ENCODE assay signal across 1 cellular context in the genomic region with DNA sequence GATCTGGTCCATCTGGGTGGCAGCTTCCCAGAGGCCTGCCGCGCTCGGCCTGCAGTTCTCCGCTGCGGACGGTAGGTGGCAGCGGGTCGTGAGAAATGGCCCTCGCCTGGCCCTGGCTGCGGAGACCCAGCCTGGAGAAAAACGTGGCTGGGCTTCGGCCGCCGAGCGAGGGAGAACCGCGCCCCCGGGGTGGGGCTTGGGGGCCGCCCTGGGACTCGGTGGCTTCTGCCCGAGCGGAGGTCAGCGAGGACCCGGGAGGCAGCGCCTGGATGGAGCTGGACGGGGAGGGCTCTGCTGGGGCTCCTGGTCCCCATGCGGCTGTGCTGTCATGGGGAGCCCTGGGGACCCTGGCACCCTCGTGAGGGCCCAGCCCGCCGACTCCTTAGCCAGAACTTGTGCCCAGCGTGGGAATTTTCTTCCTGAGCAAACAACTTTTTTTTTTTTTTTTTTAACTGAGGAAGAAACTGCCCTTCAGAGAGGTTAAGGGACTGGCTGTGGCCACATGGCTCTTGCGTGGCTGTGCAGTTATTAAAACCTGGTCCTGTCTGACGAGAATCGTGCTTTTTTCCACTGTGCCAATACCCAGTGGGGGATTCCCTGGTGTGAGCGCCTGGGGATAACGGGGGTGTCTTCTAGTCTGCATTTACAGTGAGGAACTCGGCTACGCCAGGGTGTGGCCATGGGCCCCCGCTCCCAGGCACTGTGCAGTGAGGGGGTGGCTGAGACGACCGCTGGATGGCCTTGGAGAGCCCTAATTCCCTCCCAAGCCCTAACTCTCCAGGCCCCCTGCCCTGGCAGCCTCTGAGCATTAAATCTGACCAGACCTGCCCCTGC.
TF ChIP-seq lines count a peak whose summit lies in the region.

No MANE protein-coding gene starts in this region.

TF ChIP-seq in H1, 55 proteins besides CTCF, POLR2A, EP300 and RAD21:
- TF ChIP-seq HDAC2 (IDR thresholded peaks at IDR 0.05; ENCODE audit: borderline replicate concordance in 1 of 2, low read depth in 2 of 2, low read length in 2 of 2), result 0 out of 4 replicates have a peak, but pooled peaks of 1 of the 2 experiments have one; percentile 54
- TF ChIP-seq, protein P1, sequence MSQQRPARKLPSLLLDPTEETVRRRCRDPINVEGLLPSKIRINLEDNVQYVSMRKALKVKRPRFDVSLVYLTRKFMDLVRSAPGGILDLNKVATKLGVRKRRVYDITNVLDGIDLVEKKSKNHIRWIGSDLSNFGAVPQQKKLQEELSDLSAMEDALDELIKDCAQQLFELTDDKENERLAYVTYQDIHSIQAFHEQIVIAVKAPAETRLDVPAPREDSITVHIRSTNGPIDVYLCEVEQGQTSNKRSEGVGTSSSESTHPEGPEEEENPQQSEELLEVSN (IDR thresholded peaks at IDR 0.05), result no peak; the same call in 1 of the 2 replicates
- TF ChIP-seq JUND (IDR thresholded peaks at IDR 0.05; ENCODE audit: low read length), result peak; percentile 44; the same call in 1 of the 2 replicates
- peak; percentile 72; the same call in 1 of the 2 replicates for TF ChIP-seq YY1 (IDR thresholded peaks at IDR 0.05; ENCODE audit: low read depth, low read length)
- peak; percentile 33 for TF ChIP-seq ASH2L (IDR thresholded peaks at IDR 0.05; ENCODE audit: low read length)
- peak in 1 of 2 experiments; percentile 89 for TF ChIP-seq BCL11A (IDR thresholded peaks at IDR 0.05; ENCODE audit: low read depth in 2 of 2, low read length in 2 of 2)
- TF ChIP-seq TBP (IDR thresholded peaks at IDR 0.05; ENCODE audit: low read depth, low read length), result peak; percentile 6; the same call in 1 of the 2 replicates
- peak; percentile 12 for TF ChIP-seq NANOG (IDR thresholded peaks at IDR 0.05; ENCODE audit: insufficient read depth, low read depth, low read length, poor library complexity, severe bottlenecking)
- TF ChIP-seq RNF2 (IDR thresholded peaks at IDR 0.05; ENCODE audit: borderline replicate concordance, low read depth, low read length, missing control alignments, poor library complexity, severe bottlenecking), result no peak
- TF ChIP-seq BRCA1 (IDR thresholded peaks at IDR 0.05; ENCODE audit: low read depth, low read length), result no peak
- no peak for TF ChIP-seq GTF2F1 (IDR thresholded peaks at IDR 0.05; ENCODE audit: borderline replicate concordance, low read depth, low read length)
- 0 out of 2 replicates have a peak, but pooled peaks have one; percentile 29 for TF ChIP-seq SP1 (IDR thresholded peaks at IDR 0.05; ENCODE audit: low read depth, low read length)
- TF ChIP-seq, protein P2, sequence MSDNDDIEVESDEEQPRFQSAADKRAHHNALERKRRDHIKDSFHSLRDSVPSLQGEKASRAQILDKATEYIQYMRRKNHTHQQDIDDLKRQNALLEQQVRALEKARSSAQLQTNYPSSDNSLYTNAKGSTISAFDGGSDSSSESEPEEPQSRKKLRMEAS (IDR thresholded peaks at IDR 0.05), result peak; percentile 64; the same call in 1 of the 2 replicates
- peak; percentile 41 for TF ChIP-seq KDM4A (IDR thresholded peaks at IDR 0.05; ENCODE audit: low read depth, low read length, severe bottlenecking)
- peak; percentile 70; the same call in 1 of the 2 replicates for TF ChIP-seq CHD2 (IDR thresholded peaks at IDR 0.05; ENCODE audit: low read length)
